Comparison of ENCODE assay signal across 11 cellular contexts in genomic region chr16:75761111-75761510, GRCh38. TPM values are rescaled to one million over a fixed set of nuclear protein-coding genes. Genes with fewer than 3 reads are reported as not detected.
DNase-seq lines count a peak whose midpoint lies in the region; ATAC-seq, FAIRE-seq and TF ChIP-seq lines count a peak whose summit lies in the region.
"Had no signal": no experiment of that assay in that cellular context is flagged by ENCODE, and none has a peak within 500 bp of the region (broad histone marks: within the 10 kb centered on the region; RNA-seq: fewer than 3 reads in every experiment).

No MANE protein-coding gene starts in this region.

- no peak for TF ChIP-seq CTCF in fibroblast of lung (conservative IDR thresholded peaks at IDR 0.05 in 1 of 2, IDR thresholded peaks at IDR 0.05 in 1 of 2; ENCODE audit: low read depth in 1 of 2, low read length in 2 of 2)

- no peaks in the 10 kb centered on the region for H3K9me3 ChIP-seq in fibroblast of lung (ENCODE audit: control insufficient read depth, insufficient read depth, low read depth, low read length)

- H3K36me3 ChIP-seq in fibroblast of lung (ENCODE audit: control insufficient read depth, insufficient read depth, low read length), result no peaks in the 10 kb centered on the region

- H3K4me3 ChIP-seq in fibroblast of lung (replicated peaks in 1 of 4; ENCODE audit: control extremely low read depth in 1 of 4, insufficient read depth in 1 of 4, low read depth in 3 of 4, low read length in 4 of 4), result no peak overlapping the region

- H3K27me3 ChIP-seq in fibroblast of lung (ENCODE audit: control insufficient read depth, insufficient read depth, low read length), result no peaks in the 10 kb centered on the region

- no peak overlapping the region for H3K27ac ChIP-seq in fibroblast of lung (ENCODE audit: insufficient read depth, low read length)

- H3K79me2 ChIP-seq in fibroblast of lung (ENCODE audit: control insufficient read depth, insufficient read depth, low read length), result no peaks in the 10 kb centered on the region

- FAIRE-seq in GM12891 (lab: Jason Lieb, UNC), result no peak
- FAIRE-seq: colon had no signal

- no peak for TF ChIP-seq POLR2A in GM12891 (IDR thresholded peaks at IDR 0.05; ENCODE audit: low read depth, low read length)

- no peak overlapping the region for H3K9ac ChIP-seq in fibroblast of lung (ENCODE audit: insufficient read depth, low read length)

- no peak overlapping the region for H2AFZ ChIP-seq in fibroblast of lung (ENCODE audit: low read length)

- H3K4me1 ChIP-seq in fibroblast of lung (ENCODE audit: control insufficient read depth, extremely low read depth, insufficient read depth, low read length), result no peaks in the 10 kb centered on the region

- no peaks in the 10 kb centered on the region for H4K20me1 ChIP-seq in fibroblast of lung (ENCODE audit: control insufficient read depth, extremely low read depth, insufficient read depth, low read length)

- no peak overlapping the region for H3K4me2 ChIP-seq in fibroblast of lung (ENCODE audit: extremely low read depth, insufficient read depth, low read length)

- ATAC-seq in GM18867 (IDR thresholded peaks at IDR 0.05; ENCODE audit: unreplicated experiment) (peak; percentile 32), GM21576 (IDR thresholded peaks at IDR 0.05; ENCODE audit: unreplicated experiment) (peak; percentile 21), HG03457 (IDR thresholded peaks at IDR 0.05; ENCODE audit: unreplicated experiment) (peak; percentile 7)

- DNase-seq in fibroblast of lung (ENCODE audit: low read depth in 2 of 2), result peak; percentile 34 to 39
- DNase-seq in GM12891 (ENCODE audit: insufficient read length, low spot score), result no peak
- no peak for DNase-seq in DMS 273 treated with DMSO at 0.1 percent for 48 hours (lab: John Stamatoyannopoulos, UW)
- no peak for DNase-seq in glomerular visceral epithelial cell (ENCODE audit: extremely low spot score)
- DNase-seq in AG20443 (ENCODE audit: low spot score), result no peak
- DNase-seq: occipital lobe had no signal

TF ChIP-seq in GM12891, 5 proteins besides CTCF, POLR2A, EP300 and RAD21:
- no peak for TF ChIP-seq POU2F2 (IDR thresholded peaks at IDR 0.05; ENCODE audit: low read depth, low read length)
- TF ChIP-seq TAF1 (IDR thresholded peaks at IDR 0.05; ENCODE audit: low read depth, low read length), result no peak
- no peak for TF ChIP-seq SPI1 (IDR thresholded peaks at IDR 0.05; ENCODE audit: low read depth, low read length)
- TF ChIP-seq PAX5 (IDR thresholded peaks at IDR 0.05; ENCODE audit: insufficient read depth, low read length, severe bottlenecking), result no peak
- no peak for TF ChIP-seq POLR2AphosphoS5 (IDR thresholded peaks at IDR 0.05; ENCODE audit: low read depth, low read length)

RNA-seq across cellular contexts. Expression of gene CPHXL, which starts 34.8 kb away (rescaled TPM):
- total RNA-seq in fibroblast of lung, result not detected in 2 replicates
- polyA plus RNA-seq in fibroblast of lung, result not detected in 2 replicates
- not detected in 2 replicates for polyA plus RNA-seq in fibroblast of lung (2012)
- polyA minus RNA-seq in fibroblast of lung (ENCODE audit: low replicate concordance), result not detected in 2 replicates
- polyA plus RNA-seq in GM12891 (2012; ENCODE audit: low read depth, missing spikeins), result not detected
- total RNA-seq: activated CD8-positive, alpha-beta memory T cell treated with anti-CD3 and anti-CD28 coated beads for 36 hours; occipital lobe had no signal

RNA-seq across cellular contexts. Expression of gene DUXB, which starts 59.9 kb away (rescaled TPM):
- not detected in 2 replicates for total RNA-seq in fibroblast of lung
- not detected in 2 replicates for polyA plus RNA-seq in fibroblast of lung
- polyA plus RNA-seq in fibroblast of lung (2012), result not detected in 2 replicates
- not detected in 2 replicates for polyA minus RNA-seq in fibroblast of lung (ENCODE audit: low replicate concordance)
- not detected for polyA plus RNA-seq in GM12891 (2012; ENCODE audit: low read depth, missing spikeins)
- total RNA-seq: activated CD8-positive, alpha-beta memory T cell treated with anti-CD3 and anti-CD28 coated beads for 36 hours; occipital lobe had no signal

Comparison
In these comparisons a context has a peak if more than half of its experiments do, and no peak if none do; other contexts are left out.
1. DNase-seq: peak in fibroblast of lung (2 of 2); none in GM12891 (single experiment), DMS 273 treated with DMSO at 0.1 percent for 48 hours (single experiment), glomerular visceral epithelial cell (single experiment) and AG20443 (single experiment).
2. Peak in every context shown above with its lines, with median percentiles within 50 percentile points of each other: ATAC-seq.